Comparison of ENCODE assay signal across 1 cellular context in genomic region chr3:169772530-169772950, GRCh38.
TF ChIP-seq lines count a peak whose summit lies in the region.

No MANE protein-coding gene starts in this region.

TF ChIP-seq in HepG2, 621 proteins besides CTCF, POLR2A, EP300 and RAD21 (continued from another document and continues in another):
- 0 out of 2 replicates have a peak, but pooled peaks have one; percentile 12 for TF ChIP-seq TFDP1 (CRISPR knock-in tag; IDR thresholded peaks at IDR 0.05; ENCODE audit: borderline replicate concordance)
- no peak for TF ChIP-seq PITX1 (CRISPR knock-in tag; IDR thresholded peaks at IDR 0.05)
- no peak for TF ChIP-seq ZNF749 (CRISPR knock-in tag; IDR thresholded peaks at IDR 0.05; ENCODE audit: borderline replicate concordance)
- TF ChIP-seq BRD4 (CRISPR knock-in tag; IDR thresholded peaks at IDR 0.05) = no peak
- TF ChIP-seq ETV5 (CRISPR knock-in tag; IDR thresholded peaks at IDR 0.05; ENCODE audit: borderline replicate concordance) = no peak
- TF ChIP-seq ZZZ3 (CRISPR knock-in tag; IDR thresholded peaks at IDR 0.05; ENCODE audit: borderline replicate concordance) = no peak
- no peak for TF ChIP-seq TARDBP (CRISPR knock-in tag; IDR thresholded peaks at IDR 0.05)
- TF ChIP-seq DMAP1 (CRISPR knock-in tag; IDR thresholded peaks at IDR 0.05) = 0 out of 2 replicates have a peak, but pooled peaks have one; percentile 15
- no peak for TF ChIP-seq ZNF407 (CRISPR knock-in tag; IDR thresholded peaks at IDR 0.05; ENCODE audit: not compliant biosample characterization)
- no peak for TF ChIP-seq ZNF264 (CRISPR knock-in tag; IDR thresholded peaks at IDR 0.05)
- TF ChIP-seq POLR2AphosphoS5 (IDR thresholded peaks at IDR 0.05; ENCODE audit: low read depth, low read length) = peak; percentile 29; the same call in 1 of the 2 replicates
- no peak for TF ChIP-seq JUND (CRISPR knock-in tag; IDR thresholded peaks at IDR 0.05)
- TF ChIP-seq ZNF850 (CRISPR knock-in tag; conservative IDR thresholded peaks at IDR 0.05) = no peak
- TF ChIP-seq HMGXB4 (CRISPR knock-in tag; IDR thresholded peaks at IDR 0.05; ENCODE audit: borderline replicate concordance in 1 of 2, low read depth in 1 of 2) = no peak
- TF ChIP-seq NCOA1 (CRISPR knock-in tag; IDR thresholded peaks at IDR 0.05) = 0 out of 2 replicates have a peak, but pooled peaks have one; percentile 12
- no peak for TF ChIP-seq FUBP1 (CRISPR knock-in tag; IDR thresholded peaks at IDR 0.05; ENCODE audit: borderline replicate concordance)
- TF ChIP-seq ZNF7 (CRISPR knock-in tag; IDR thresholded peaks at IDR 0.05) = no peak
- no peak for TF ChIP-seq ZBTB7A (CRISPR knock-in tag; IDR thresholded peaks at IDR 0.05)
- TF ChIP-seq ZNF550 (CRISPR knock-in tag; IDR thresholded peaks at IDR 0.05; ENCODE audit: borderline replicate concordance) = no peak
- no peak; the same call in 1 of the 2 replicates for TF ChIP-seq PATZ1 (CRISPR knock-in tag; IDR thresholded peaks at IDR 0.05)
- no peak for TF ChIP-seq ATF7-NPFF (CRISPR knock-in tag; IDR thresholded peaks at IDR 0.05; ENCODE audit: low read depth)
- TF ChIP-seq ZEB1 (IDR thresholded peaks at IDR 0.05; ENCODE audit: insufficient replicate concordance, low read depth) = peak; percentile 49
- no peak for TF ChIP-seq POLR2AphosphoS2 (IDR thresholded peaks at IDR 0.05; ENCODE audit: low read depth, low read length)
- TF ChIP-seq MLX (CRISPR knock-in tag; IDR thresholded peaks at IDR 0.05) = no peak
- TF ChIP-seq ELK4 (CRISPR knock-in tag; IDR thresholded peaks at IDR 0.05; ENCODE audit: borderline replicate concordance) = no peak
- no peak for TF ChIP-seq ZNF446 (CRISPR knock-in tag; IDR thresholded peaks at IDR 0.05)
- no peak for TF ChIP-seq ATM (IDR thresholded peaks at IDR 0.05; ENCODE audit: borderline replicate concordance)
- TF ChIP-seq ZNF224 (CRISPR knock-in tag; IDR thresholded peaks at IDR 0.05) = no peak; the same call in 1 of the 2 replicates
- 0 out of 2 replicates have a peak, but pooled peaks have one; percentile 37 for TF ChIP-seq MYPOP (CRISPR knock-in tag; IDR thresholded peaks at IDR 0.05)
- TF ChIP-seq KMT2B (CRISPR knock-in tag; IDR thresholded peaks at IDR 0.05) = no peak
- TF ChIP-seq ZNF891 (CRISPR knock-in tag; IDR thresholded peaks at IDR 0.05) = no peak
- TF ChIP-seq YEATS2 (CRISPR knock-in tag; IDR thresholded peaks at IDR 0.05; ENCODE audit: borderline replicate concordance) = no peak
- TF ChIP-seq PRPF4 (IDR thresholded peaks at IDR 0.05; ENCODE audit: low read depth, low read length, poor library complexity, severe bottlenecking) = no peak
- TF ChIP-seq KMT2A (CRISPR knock-in tag; IDR thresholded peaks at IDR 0.05) = no peak
- TF ChIP-seq PAWR (CRISPR knock-in tag; IDR thresholded peaks at IDR 0.05; ENCODE audit: borderline replicate concordance) = 0 out of 2 replicates have a peak, but pooled peaks have one; percentile 4
- TF ChIP-seq IRF2 (CRISPR knock-in tag; IDR thresholded peaks at IDR 0.05) = no peak
- no peak for TF ChIP-seq ZBTB34 (CRISPR knock-in tag; IDR thresholded peaks at IDR 0.05)
- TF ChIP-seq HNF1B (CRISPR knock-in tag; IDR thresholded peaks at IDR 0.05) = no peak
- no peak for TF ChIP-seq ATF7 (IDR thresholded peaks at IDR 0.05)
- TF ChIP-seq ATF7 (CRISPR knock-in tag; IDR thresholded peaks at IDR 0.05) = no peak
